Comparison of ENCODE assay signal across 3 cellular contexts in the genomic region with DNA sequence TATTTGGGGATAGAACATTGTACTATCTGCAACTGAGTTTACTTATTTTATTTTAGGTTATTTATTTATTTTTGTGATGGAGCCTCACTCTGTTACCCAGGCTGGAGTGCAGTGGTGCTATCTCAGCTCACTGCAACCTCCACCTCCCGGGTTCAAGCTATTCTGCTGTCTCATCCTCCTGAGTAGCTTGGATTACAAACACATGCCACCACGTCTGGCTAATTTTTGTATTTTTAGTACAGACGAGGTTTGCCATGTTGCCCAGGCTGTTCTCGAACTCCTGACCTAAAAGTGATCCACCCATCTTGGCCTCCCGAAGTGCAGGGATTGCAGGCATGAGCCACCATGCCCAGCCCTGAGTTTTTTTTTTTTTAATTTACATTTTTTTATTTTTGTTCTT. TPM values are rescaled to one million over a fixed set of nuclear protein-coding genes. Genes with fewer than 3 reads are reported as not detected.
"Had no signal": no experiment of that assay in that cellular context is flagged by ENCODE, and none has a peak within 500 bp of the region (broad histone marks: within the 10 kb centered on the region; RNA-seq: fewer than 3 reads in every experiment).

No MANE protein-coding gene starts in this region.

RNA-seq across cellular contexts. Expression of a gene that starts 52.2 kb away (rescaled TPM):
- total RNA-seq: PC-3, PC-9, SJSA1 had no signal
